ENCODE assay signal across 13 cellular contexts in the genomic region with DNA sequence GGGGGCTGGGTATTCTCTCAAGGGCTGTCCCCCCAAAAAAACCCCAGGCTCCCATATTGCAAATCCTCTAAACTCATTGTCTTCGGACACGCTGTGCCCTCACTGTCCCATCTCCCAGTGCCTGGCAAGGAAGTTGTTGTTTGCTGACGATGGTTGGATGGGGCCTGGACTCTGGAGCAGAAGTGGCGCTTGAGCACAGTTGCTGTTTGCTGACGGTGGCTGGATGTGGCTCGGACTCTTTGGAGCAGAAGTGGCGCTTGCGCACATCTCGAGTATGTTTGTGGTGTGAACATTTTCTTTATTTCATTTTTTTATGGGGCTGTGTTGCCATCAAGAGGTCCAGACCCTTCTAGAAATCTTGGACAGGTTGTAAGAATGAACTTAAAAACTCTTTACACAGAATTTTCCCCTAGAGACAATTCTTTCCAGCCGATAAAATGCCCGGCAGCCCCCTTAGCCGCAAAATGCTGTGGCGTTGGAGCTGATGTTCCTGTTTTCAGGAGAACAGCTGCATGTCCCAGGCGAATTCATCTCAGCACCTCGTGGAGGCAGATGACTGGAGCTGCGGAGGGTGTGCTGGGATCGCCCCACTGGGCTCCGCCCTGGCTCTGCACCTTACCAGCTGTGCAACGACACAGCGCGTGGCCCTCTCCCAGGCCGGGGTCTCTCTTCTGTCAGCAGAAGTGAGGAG.
A peak's percentile ranks its signal among the peaks of the same experiment; 100 is the strongest.
DNase-seq lines count a peak whose midpoint lies in the region; ATAC-seq and TF ChIP-seq lines count a peak whose summit lies in the region.
"Had no signal": no experiment of that assay in that cellular context is flagged by ENCODE, and none has a peak within 500 bp of the region (broad histone marks: within the 10 kb centered on the region; RNA-seq: fewer than 3 reads in every experiment).

No MANE protein-coding gene starts in this region.

- H2BK12ac ChIP-seq in neuronal stem cell (ENCODE audit: low read length): no peak overlapping the region

- H2BK120ac ChIP-seq in neuronal stem cell (ENCODE audit: low read depth, low read length): no peak overlapping the region

- peaks cover 0 to 5% of the 10 kb centered on the region in 2 donors for H3K4me1 ChIP-seq in neuronal stem cell (ENCODE audit: control insufficient read depth in 2 of 2, insufficient read depth in 1 of 2, low read depth in 1 of 2, low read length in 2 of 2)
- H3K4me1 ChIP-seq in upper lobe of right lung: no peaks in the 10 kb centered on the region
- no peaks in the 10 kb centered on the region for H3K4me1 ChIP-seq in uterus
- H3K4me1 ChIP-seq: BE2C had no signal

- H3K18ac ChIP-seq in neuronal stem cell (ENCODE audit: low read length): peak overlapping the region; percentile 48

- TF ChIP-seq CTCF in upper lobe of right lung (IDR thresholded peaks at IDR 0.05) (no peak), uterus (IDR thresholded peaks at IDR 0.05) (no peak), mesothelial cell of epicardium (IDR thresholded peaks at IDR 0.05; ENCODE audit: unreplicated experiment) (no peak)

- H3K4me2 ChIP-seq in neuronal stem cell (ENCODE audit: insufficient read depth, low read length, poor library complexity, severe bottlenecking): no peak overlapping the region

- H3K4ac ChIP-seq in neuronal stem cell (ENCODE audit: low read length): no peak overlapping the region

- peaks cover 12% of the 10 kb centered on the region for H3K79me1 ChIP-seq in neuronal stem cell (ENCODE audit: low read depth, low read length)

- no peak overlapping the region for H2BK5ac ChIP-seq in neuronal stem cell (ENCODE audit: low read length)

- H2BK15ac ChIP-seq in neuronal stem cell (ENCODE audit: low read length): no peak overlapping the region

- H3K14ac ChIP-seq in neuronal stem cell (ENCODE audit: low read length): no peak overlapping the region

- no peak for TF ChIP-seq POLR2A in uterus (IDR thresholded peaks at IDR 0.05)

- H3K9ac ChIP-seq in SK-N-MC (ENCODE audit: insufficient read length) (no peak overlapping the region), neuronal stem cell (ENCODE audit: low read depth, low read length, poor library complexity) (no peak overlapping the region)

- H3K4me1 Mint-ChIP-seq in mesothelial cell of epicardium: no peaks in the 10 kb centered on the region
- H3K4me1 Mint-ChIP-seq: CD4-positive, alpha-beta memory T cell had no signal

- H3K27ac ChIP-seq in SK-N-MC (peak overlapping the region; percentile 67), neuronal stem cell (replicated peaks; ENCODE audit: low read length) (no peak overlapping the region), upper lobe of right lung (no peak overlapping the region), uterus (no peak overlapping the region)
- H3K27ac ChIP-seq: C4-2B had no signal

- H3K27ac Mint-ChIP-seq in mesothelial cell of epicardium: no peak overlapping the region
- H3K27ac Mint-ChIP-seq: CD4-positive, alpha-beta memory T cell had no signal

- H3K27me3 ChIP-seq in neuronal stem cell (ENCODE audit: control insufficient read depth in 3 of 3, insufficient read depth in 3 of 3, low read depth in 1 of 3, low read length in 3 of 3) (no peaks in the 10 kb centered on the region), upper lobe of right lung (no peaks in the 10 kb centered on the region), uterus (no peaks in the 10 kb centered on the region)
- H3K27me3 ChIP-seq: BE2C had no signal

- H3K9me3 ChIP-seq in SK-N-MC (ENCODE audit: low read depth, low read length): no peaks in the 10 kb centered on the region
- peaks cover 8 to 9% of the 10 kb centered on the region in 2 donors for H3K9me3 ChIP-seq in neuronal stem cell (replicated peaks in 1 of 2; ENCODE audit: control insufficient read depth in 2 of 2, insufficient read depth in 1 of 2, low read depth in 1 of 2, low read length in 2 of 2)
- peaks cover 3% of the 10 kb centered on the region for H3K9me3 ChIP-seq in upper lobe of right lung
- no peaks in the 10 kb centered on the region for H3K9me3 ChIP-seq in uterus
- H3K9me3 ChIP-seq: BE2C had no signal

- intact Hi-C loops in Right ventricle myocardium superior (cut with DNase I) (no loop called here), left cardiac atrium (cut with DNase I) (no loop called here), upper lobe of right lung (cut with DNase I) (no loop called here), uterus (cut with DNase I; ENCODE audit: low total_unique reads) (no loop called here)

- H3K9me3 Mint-ChIP-seq in mesothelial cell of epicardium: peaks cover 6% of the 10 kb centered on the region

- H3K27me3 Mint-ChIP-seq in mesothelial cell of epicardium (ENCODE audit: low read depth): peaks cover 2% of the 10 kb centered on the region
- H3K27me3 Mint-ChIP-seq: CD4-positive, alpha-beta memory T cell had no signal

- no peak for ATAC-seq in Right ventricle myocardium superior (ENCODE audit: poor library complexity)
- no peak for ATAC-seq in left cardiac atrium
- peak; percentile 26 for ATAC-seq in upper lobe of right lung
- ATAC-seq: HCT116 had no signal

- H2AK5ac ChIP-seq in neuronal stem cell (ENCODE audit: low read depth, low read length): no peak overlapping the region

- no peak overlapping the region for H3K4me3 ChIP-seq in SK-N-MC
- H3K4me3 ChIP-seq in neuronal stem cell (ENCODE audit: low read length in 2 of 2): no peak overlapping the region
- no peak overlapping the region for H3K4me3 ChIP-seq in upper lobe of right lung
- H3K4me3 ChIP-seq in uterus: no peak overlapping the region

- H3K36me3 ChIP-seq in SK-N-MC (ENCODE audit: insufficient read depth, low read length) (peaks cover 6% of the 10 kb centered on the region; the same call in 1 of the 2 replicates), neuronal stem cell (replicated peaks in 1 of 2; ENCODE audit: control insufficient read depth in 2 of 2, insufficient read depth in 2 of 2, low read length in 2 of 2) (peaks cover 0 to 1% of the 10 kb centered on the region in 2 donors), upper lobe of right lung (no peaks in the 10 kb centered on the region), uterus (no peaks in the 10 kb centered on the region)
- H3K36me3 ChIP-seq: BE2C had no signal

- no peak overlapping the region for H3K23ac ChIP-seq in neuronal stem cell (ENCODE audit: low read depth, low read length, poor library complexity)

- H3K36me3 Mint-ChIP-seq in mesothelial cell of epicardium: no peaks in the 10 kb centered on the region
- H3K36me3 Mint-ChIP-seq: CD4-positive, alpha-beta memory T cell had no signal

- H2AFZ ChIP-seq in neuronal stem cell (ENCODE audit: low read length): no peak overlapping the region

- DNase-seq in Right ventricle myocardium superior (peak; percentile 19), left cardiac atrium (no peak), SK-N-MC (ENCODE audit: low read depth, low spot score) (no peak), neuronal stem cell (ENCODE audit: low spot score) (no peak), upper lobe of right lung (no peak), uterus (no peak), mesothelial cell of epicardium (ENCODE audit: low spot score in 2 of 2, unreplicated experiment in 2 of 2) (no peak)
- DNase-seq: BE2C; CD4-positive, alpha-beta memory T cell; DND-41; GDM1 had no signal

- no peak overlapping the region for H4K8ac ChIP-seq in neuronal stem cell (ENCODE audit: low read depth, low read length)

- H3K4me3 Mint-ChIP-seq in mesothelial cell of epicardium: no peak overlapping the region
- H3K4me3 Mint-ChIP-seq: CD4-positive, alpha-beta memory T cell had no signal

- WGBS in neuronal stem cell (ENCODE audit: extremely low coverage in 2 of 2, insufficient read length in 2 of 2, insufficient replicate concordance in 1 of 2), 2 donors: no CpG with 5 or more reads among the region's 22 CpGs

- no peak overlapping the region for H4K91ac ChIP-seq in neuronal stem cell (ENCODE audit: low read depth, low read length, poor library complexity)
